In the genomic region with DNA sequence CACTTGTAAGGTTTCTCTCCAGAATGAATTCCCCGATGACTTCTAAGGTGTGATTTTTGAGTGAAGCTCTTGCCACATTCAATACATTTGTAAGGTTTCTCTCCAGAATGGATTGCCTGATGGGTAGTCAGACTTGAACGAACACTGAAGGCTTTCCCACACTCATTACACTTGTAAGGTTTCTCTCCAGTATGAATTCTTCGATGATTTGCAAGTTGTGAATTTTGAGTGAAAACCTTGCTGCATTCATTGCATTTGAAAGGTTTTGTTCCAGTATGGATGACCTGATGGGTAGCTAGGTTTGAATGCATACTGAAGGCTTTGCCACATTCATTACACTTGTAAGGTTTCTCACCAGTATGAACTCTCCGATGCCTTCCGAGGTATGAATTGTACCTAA, we compare ENCODE assay signal across 3 cellular contexts.
TF ChIP-seq lines count a peak whose summit lies in the region.

No MANE protein-coding gene starts in this region.

TF ChIP-seq in liver, 16 proteins besides CTCF, POLR2A, EP300 and RAD21:
- TF ChIP-seq, protein P1, sequence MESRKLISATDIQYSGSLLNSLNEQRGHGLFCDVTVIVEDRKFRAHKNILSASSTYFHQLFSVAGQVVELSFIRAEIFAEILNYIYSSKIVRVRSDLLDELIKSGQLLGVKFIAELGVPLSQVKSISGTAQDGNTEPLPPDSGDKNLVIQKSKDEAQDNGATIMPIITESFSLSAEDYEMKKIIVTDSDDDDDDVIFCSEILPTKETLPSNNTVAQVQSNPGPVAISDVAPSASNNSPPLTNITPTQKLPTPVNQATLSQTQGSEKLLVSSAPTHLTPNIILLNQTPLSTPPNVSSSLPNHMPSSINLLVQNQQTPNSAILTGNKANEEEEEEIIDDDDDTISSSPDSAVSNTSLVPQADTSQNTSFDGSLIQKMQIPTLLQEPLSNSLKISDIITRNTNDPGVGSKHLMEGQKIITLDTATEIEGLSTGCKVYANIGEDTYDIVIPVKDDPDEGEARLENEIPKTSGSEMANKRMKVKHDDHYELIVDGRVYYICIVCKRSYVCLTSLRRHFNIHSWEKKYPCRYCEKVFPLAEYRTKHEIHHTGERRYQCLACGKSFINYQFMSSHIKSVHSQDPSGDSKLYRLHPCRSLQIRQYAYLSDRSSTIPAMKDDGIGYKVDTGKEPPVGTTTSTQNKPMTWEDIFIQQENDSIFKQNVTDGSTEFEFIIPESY (IDR thresholded peaks at IDR 0.05) = no peak
- TF ChIP-seq GABPA (IDR thresholded peaks at IDR 0.05 in 1 of 2, conservative IDR thresholded peaks at IDR 0.05 in 1 of 2) (no peak), FOXA1 (IDR thresholded peaks at IDR 0.05) (no peak), EGR1 (IDR thresholded peaks at IDR 0.05; ENCODE audit: low read depth in 2 of 2) (no peak), RXRA (IDR thresholded peaks at IDR 0.05) (no peak), YY1 (IDR thresholded peaks at IDR 0.05) (no peak), HNF4A (conservative IDR thresholded peaks at IDR 0.05) (no peak), FOXA2 (IDR thresholded peaks at IDR 0.05) (no peak), HNF4G (IDR thresholded peaks at IDR 0.05) (no peak), JUND (IDR thresholded peaks at IDR 0.05) (no peak), TAF1 (conservative IDR thresholded peaks at IDR 0.05) (no peak), SP1 (IDR thresholded peaks at IDR 0.05) (no peak), NR2F2 (IDR thresholded peaks at IDR 0.05) (no peak)
- TF ChIP-seq, protein P2, sequence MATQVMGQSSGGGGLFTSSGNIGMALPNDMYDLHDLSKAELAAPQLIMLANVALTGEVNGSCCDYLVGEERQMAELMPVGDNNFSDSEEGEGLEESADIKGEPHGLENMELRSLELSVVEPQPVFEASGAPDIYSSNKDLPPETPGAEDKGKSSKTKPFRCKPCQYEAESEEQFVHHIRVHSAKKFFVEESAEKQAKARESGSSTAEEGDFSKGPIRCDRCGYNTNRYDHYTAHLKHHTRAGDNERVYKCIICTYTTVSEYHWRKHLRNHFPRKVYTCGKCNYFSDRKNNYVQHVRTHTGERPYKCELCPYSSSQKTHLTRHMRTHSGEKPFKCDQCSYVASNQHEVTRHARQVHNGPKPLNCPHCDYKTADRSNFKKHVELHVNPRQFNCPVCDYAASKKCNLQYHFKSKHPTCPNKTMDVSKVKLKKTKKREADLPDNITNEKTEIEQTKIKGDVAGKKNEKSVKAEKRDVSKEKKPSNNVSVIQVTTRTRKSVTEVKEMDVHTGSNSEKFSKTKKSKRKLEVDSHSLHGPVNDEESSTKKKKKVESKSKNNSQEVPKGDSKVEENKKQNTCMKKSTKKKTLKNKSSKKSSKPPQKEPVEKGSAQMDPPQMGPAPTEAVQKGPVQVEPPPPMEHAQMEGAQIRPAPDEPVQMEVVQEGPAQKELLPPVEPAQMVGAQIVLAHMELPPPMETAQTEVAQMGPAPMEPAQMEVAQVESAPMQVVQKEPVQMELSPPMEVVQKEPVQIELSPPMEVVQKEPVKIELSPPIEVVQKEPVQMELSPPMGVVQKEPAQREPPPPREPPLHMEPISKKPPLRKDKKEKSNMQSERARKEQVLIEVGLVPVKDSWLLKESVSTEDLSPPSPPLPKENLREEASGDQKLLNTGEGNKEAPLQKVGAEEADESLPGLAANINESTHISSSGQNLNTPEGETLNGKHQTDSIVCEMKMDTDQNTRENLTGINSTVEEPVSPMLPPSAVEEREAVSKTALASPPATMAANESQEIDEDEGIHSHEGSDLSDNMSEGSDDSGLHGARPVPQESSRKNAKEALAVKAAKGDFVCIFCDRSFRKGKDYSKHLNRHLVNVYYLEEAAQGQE (IDR thresholded peaks at IDR 0.05) = no peak
- TF ChIP-seq, protein P3, sequence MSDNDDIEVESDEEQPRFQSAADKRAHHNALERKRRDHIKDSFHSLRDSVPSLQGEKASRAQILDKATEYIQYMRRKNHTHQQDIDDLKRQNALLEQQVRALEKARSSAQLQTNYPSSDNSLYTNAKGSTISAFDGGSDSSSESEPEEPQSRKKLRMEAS (IDR thresholded peaks at IDR 0.05) = no peak
- TF ChIP-seq, protein P4, sequence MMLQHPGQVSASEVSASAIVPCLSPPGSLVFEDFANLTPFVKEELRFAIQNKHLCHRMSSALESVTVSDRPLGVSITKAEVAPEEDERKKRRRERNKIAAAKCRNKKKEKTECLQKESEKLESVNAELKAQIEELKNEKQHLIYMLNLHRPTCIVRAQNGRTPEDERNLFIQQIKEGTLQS (IDR thresholded peaks at IDR 0.05) = no peak
TF ChIP-seq in liver: peak in this region for 0.

TF ChIP-seq in HepG2, 621 proteins besides CTCF, POLR2A, EP300 and RAD21 (continues in another document):
- no peak for TF ChIP-seq ZNF607 (CRISPR knock-in tag; IDR thresholded peaks at IDR 0.05; ENCODE audit: borderline replicate concordance)
- TF ChIP-seq SAP130 (CRISPR knock-in tag; IDR thresholded peaks at IDR 0.05; ENCODE audit: low read depth) = no peak
- TF ChIP-seq, protein P5, sequence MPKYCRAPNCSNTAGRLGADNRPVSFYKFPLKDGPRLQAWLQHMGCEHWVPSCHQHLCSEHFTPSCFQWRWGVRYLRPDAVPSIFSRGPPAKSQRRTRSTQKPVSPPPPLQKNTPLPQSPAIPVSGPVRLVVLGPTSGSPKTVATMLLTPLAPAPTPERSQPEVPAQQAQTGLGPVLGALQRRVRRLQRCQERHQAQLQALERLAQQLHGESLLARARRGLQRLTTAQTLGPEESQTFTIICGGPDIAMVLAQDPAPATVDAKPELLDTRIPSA (CRISPR knock-in tag; IDR thresholded peaks at IDR 0.05; ENCODE audit: borderline replicate concordance) = no peak
- no peak for TF ChIP-seq ZNF761 (CRISPR knock-in tag; conservative IDR thresholded peaks at IDR 0.05)
- no peak for TF ChIP-seq ZNF749 (CRISPR knock-in tag; IDR thresholded peaks at IDR 0.05; ENCODE audit: borderline replicate concordance)
- TF ChIP-seq ZNF160 (CRISPR knock-in tag; IDR thresholded peaks at IDR 0.05) = no peak
- TF ChIP-seq TBL1XR1 (IDR thresholded peaks at IDR 0.05; ENCODE audit: borderline replicate concordance, low read length, partially characterized antibody) = no peak
- no peak for TF ChIP-seq CREB1 (IDR thresholded peaks at IDR 0.05)
- TF ChIP-seq CREB1 (CRISPR knock-in tag; IDR thresholded peaks at IDR 0.05) = no peak
- TF ChIP-seq ZNF792 (CRISPR knock-in tag; IDR thresholded peaks at IDR 0.05) = no peak
- no peak for TF ChIP-seq HNF4A (CRISPR knock-in tag; IDR thresholded peaks at IDR 0.05)
- TF ChIP-seq ZNF20 (CRISPR knock-in tag; IDR thresholded peaks at IDR 0.05) = no peak
- no peak for TF ChIP-seq ZNF138 (CRISPR knock-in tag; IDR thresholded peaks at IDR 0.05; ENCODE audit: low read depth)
- TF ChIP-seq ZNF7 (CRISPR knock-in tag; IDR thresholded peaks at IDR 0.05) = no peak
- TF ChIP-seq, protein P6, sequence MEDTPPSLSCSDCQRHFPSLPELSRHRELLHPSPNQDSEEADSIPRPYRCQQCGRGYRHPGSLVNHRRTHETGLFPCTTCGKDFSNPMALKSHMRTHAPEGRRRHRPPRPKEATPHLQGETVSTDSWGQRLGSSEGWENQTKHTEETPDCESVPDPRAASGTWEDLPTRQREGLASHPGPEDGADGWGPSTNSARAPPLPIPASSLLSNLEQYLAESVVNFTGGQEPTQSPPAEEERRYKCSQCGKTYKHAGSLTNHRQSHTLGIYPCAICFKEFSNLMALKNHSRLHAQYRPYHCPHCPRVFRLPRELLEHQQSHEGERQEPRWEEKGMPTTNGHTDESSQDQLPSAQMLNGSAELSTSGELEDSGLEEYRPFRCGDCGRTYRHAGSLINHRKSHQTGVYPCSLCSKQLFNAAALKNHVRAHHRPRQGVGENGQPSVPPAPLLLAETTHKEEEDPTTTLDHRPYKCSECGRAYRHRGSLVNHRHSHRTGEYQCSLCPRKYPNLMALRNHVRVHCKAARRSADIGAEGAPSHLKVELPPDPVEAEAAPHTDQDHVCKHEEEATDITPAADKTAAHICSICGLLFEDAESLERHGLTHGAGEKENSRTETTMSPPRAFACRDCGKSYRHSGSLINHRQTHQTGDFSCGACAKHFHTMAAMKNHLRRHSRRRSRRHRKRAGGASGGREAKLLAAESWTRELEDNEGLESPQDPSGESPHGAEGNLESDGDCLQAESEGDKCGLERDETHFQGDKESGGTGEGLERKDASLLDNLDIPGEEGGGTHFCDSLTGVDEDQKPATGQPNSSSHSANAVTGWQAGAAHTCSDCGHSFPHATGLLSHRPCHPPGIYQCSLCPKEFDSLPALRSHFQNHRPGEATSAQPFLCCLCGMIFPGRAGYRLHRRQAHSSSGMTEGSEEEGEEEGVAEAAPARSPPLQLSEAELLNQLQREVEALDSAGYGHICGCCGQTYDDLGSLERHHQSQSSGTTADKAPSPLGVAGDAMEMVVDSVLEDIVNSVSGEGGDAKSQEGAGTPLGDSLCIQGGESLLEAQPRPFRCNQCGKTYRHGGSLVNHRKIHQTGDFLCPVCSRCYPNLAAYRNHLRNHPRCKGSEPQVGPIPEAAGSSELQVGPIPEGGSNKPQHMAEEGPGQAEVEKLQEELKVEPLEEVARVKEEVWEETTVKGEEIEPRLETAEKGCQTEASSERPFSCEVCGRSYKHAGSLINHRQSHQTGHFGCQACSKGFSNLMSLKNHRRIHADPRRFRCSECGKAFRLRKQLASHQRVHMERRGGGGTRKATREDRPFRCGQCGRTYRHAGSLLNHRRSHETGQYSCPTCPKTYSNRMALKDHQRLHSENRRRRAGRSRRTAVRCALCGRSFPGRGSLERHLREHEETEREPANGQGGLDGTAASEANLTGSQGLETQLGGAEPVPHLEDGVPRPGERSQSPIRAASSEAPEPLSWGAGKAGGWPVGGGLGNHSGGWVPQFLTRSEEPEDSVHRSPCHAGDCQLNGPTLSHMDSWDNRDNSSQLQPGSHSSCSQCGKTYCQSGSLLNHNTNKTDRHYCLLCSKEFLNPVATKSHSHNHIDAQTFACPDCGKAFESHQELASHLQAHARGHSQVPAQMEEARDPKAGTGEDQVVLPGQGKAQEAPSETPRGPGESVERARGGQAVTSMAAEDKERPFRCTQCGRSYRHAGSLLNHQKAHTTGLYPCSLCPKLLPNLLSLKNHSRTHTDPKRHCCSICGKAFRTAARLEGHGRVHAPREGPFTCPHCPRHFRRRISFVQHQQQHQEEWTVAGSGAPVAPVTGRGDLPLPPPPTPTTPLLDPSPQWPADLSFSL (CRISPR knock-in tag; IDR thresholded peaks at IDR 0.05) = no peak
- no peak for TF ChIP-seq HNRNPLL (IDR thresholded peaks at IDR 0.05; ENCODE audit: low read depth, low read length, poor library complexity, severe bottlenecking)
- TF ChIP-seq ARNTL (CRISPR knock-in tag; IDR thresholded peaks at IDR 0.05) = no peak

TF ChIP-seq in K562, 482 proteins besides CTCF, POLR2A, EP300 and RAD21:
- TF ChIP-seq LARP7 (IDR thresholded peaks at IDR 0.05) (no peak), ZNF75A (CRISPR knock-in tag; IDR thresholded peaks at IDR 0.05) (peak; percentile 87)
